In the genomic region with DNA sequence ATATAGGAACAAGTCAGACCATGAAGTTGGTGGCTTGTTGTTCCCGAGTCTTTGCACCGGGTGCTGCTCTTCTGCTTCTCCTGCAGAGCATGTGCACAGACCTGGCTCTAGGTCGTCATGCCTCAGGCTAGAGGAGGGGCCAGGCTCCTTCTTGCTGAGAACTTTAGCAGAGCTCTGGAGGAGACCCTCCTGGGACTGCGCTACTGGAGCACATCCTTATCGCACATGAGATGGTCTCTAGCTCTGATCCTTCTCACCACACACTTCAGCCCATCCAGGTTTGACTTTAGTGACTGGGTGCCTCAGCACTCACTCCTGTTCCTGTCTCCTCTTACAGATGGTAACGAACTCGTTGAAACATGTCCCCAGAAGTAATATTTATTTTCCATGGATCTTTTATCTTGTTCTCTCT, we compare ENCODE assay signal across 16 cellular contexts. TPM values are rescaled to one million over a fixed set of nuclear protein-coding genes. Genes with fewer than 3 reads are reported as not detected.
DNase-seq lines count a peak whose midpoint lies in the region; ATAC-seq and TF ChIP-seq lines count a peak whose summit lies in the region.
"Had no signal": no experiment of that assay in that cellular context is flagged by ENCODE, and none has a peak within 500 bp of the region (broad histone marks: within the 10 kb centered on the region; RNA-seq: fewer than 3 reads in every experiment).

No MANE protein-coding gene starts in this region.

- intact Hi-C loops in upper lobe of right lung (cut with DNase I): no loop called here

- no peak overlapping the region for H3K4me3 ChIP-seq in OCI-LY1 (ENCODE audit: low read depth, low read length, poor library complexity, severe bottlenecking)
- H3K4me3 ChIP-seq in esophagus (ENCODE audit: low read depth in 1 of 2, low read length in 2 of 2): no peak overlapping the region
- no peak overlapping the region for H3K4me3 ChIP-seq in skeletal muscle tissue (ENCODE audit: low read length in 3 of 3)
- no peak overlapping the region for H3K4me3 ChIP-seq in upper lobe of right lung
- H3K4me3 ChIP-seq: dorsolateral prefrontal cortex, lower lobe of right lung, SJSA1, thoracic aorta had no signal

- DNase-seq in T-helper 1 cell: no peak
- DNase-seq in upper lobe of right lung: no peak
- DNase-seq: ACHN; activated CD4-positive, alpha-beta T cell treated with anti-CD3 and anti-CD28 coated beads, Interleukin-2, amount 50 U/mL, for 4 hours; dorsolateral prefrontal cortex; head of caudate nucleus; lower lobe of right lung; NCI-H526 had no signal

- TF ChIP-seq CTCF in OCI-LY1 (IDR thresholded peaks at IDR 0.05; ENCODE audit: low read length): no peak
- no peak for TF ChIP-seq CTCF in upper lobe of right lung (IDR thresholded peaks at IDR 0.05)

- no peaks in the 10 kb centered on the region for H3K9me3 Mint-ChIP-seq in T-helper 1 cell treated with Interleukin-12 subunit alpha and Interleukin-12 subunit beta and Interleukin-4 antibody, amounts not matched to agents 30 μg/mL and 1 μg/mL, for 36 hours

- H3K4me1 ChIP-seq in OCI-LY1 (ENCODE audit: insufficient read depth, low read length, severe bottlenecking) (peaks cover 70% of the 10 kb centered on the region), esophagus (ENCODE audit: control insufficient read depth in 2 of 2, insufficient read depth in 2 of 2, low read length in 1 of 2) (peaks cover 9 to 18% of the 10 kb centered on the region in 2 donors), skeletal muscle tissue (ENCODE audit: control insufficient read depth in 3 of 3, insufficient read depth in 3 of 3, low read length in 3 of 3) (peaks cover 50 to 59% (median 57%) of the 10 kb centered on the region in 3 donors), upper lobe of right lung (peaks cover 72% of the 10 kb centered on the region)

- H3K36me3 ChIP-seq in OCI-LY1 (ENCODE audit: insufficient read depth, low read length) (peaks cover 17% of the 10 kb centered on the region; the same call in 1 of the 2 replicates), esophagus (ENCODE audit: control insufficient read depth in 2 of 2, insufficient read depth in 2 of 2, low read length in 1 of 2) (no peaks in the 10 kb centered on the region), skeletal muscle tissue (ENCODE audit: control insufficient read depth in 3 of 3, insufficient read depth in 3 of 3, low read length in 3 of 3) (no peaks in the 10 kb centered on the region), upper lobe of right lung (no peaks in the 10 kb centered on the region)
- H3K36me3 ChIP-seq: lower lobe of right lung, SJSA1, thoracic aorta had no signal

- WGBS in esophagus, 2 donors: 48 to 62% methylated on average over 7 of the region's 7 CpGs

- H3K4me2 ChIP-seq in OCI-LY1 (ENCODE audit: low read length): no peak overlapping the region; the same call in 1 of the 2 replicates

- no peak overlapping the region for H3K4me3 Mint-ChIP-seq in T-helper 1 cell treated with Interleukin-12 subunit alpha and Interleukin-12 subunit beta and Interleukin-4 antibody, amounts not matched to agents 30 μg/mL and 1 μg/mL, for 36 hours

- H3K27ac ChIP-seq in OCI-LY1 (ENCODE audit: low read depth, low read length, poor library complexity, severe bottlenecking): peak overlapping the region; percentile 71
- peak overlapping the region; percentile 78 to 95 for H3K27ac ChIP-seq in esophagus (ENCODE audit: low read depth in 2 of 2, low read length in 1 of 2)
- H3K27ac ChIP-seq in skeletal muscle tissue (ENCODE audit: low read depth, low read length): peak overlapping the region; percentile 92
- no peak overlapping the region for H3K27ac ChIP-seq in upper lobe of right lung

- H2AFZ ChIP-seq in OCI-LY1 (ENCODE audit: low read length): no peak overlapping the region

- H3K79me2 ChIP-seq in OCI-LY1 (ENCODE audit: insufficient read depth, low read length): peaks cover 100% of the 10 kb centered on the region

- no peaks in the 10 kb centered on the region for H3K27me3 Mint-ChIP-seq in T-helper 1 cell treated with Interleukin-12 subunit alpha and Interleukin-12 subunit beta and Interleukin-4 antibody, amounts not matched to agents 30 μg/mL and 1 μg/mL, for 36 hours (ENCODE audit: low read depth)

- H3K27me3 ChIP-seq in OCI-LY1 (ENCODE audit: insufficient read depth, low read length): no peaks in the 10 kb centered on the region
- H3K27me3 ChIP-seq in esophagus (ENCODE audit: control insufficient read depth in 1 of 2, insufficient read depth in 2 of 2, low read length in 2 of 2): no peaks in the 10 kb centered on the region
- H3K27me3 ChIP-seq in skeletal muscle tissue (ENCODE audit: control insufficient read depth in 3 of 3, insufficient read depth in 3 of 3, low read length in 3 of 3): no peaks in the 10 kb centered on the region
- no peaks in the 10 kb centered on the region for H3K27me3 ChIP-seq in upper lobe of right lung
- H3K27me3 ChIP-seq: dorsolateral prefrontal cortex, SJSA1 had no signal

- H3K4me1 Mint-ChIP-seq in T-helper 1 cell treated with Interleukin-12 subunit alpha and Interleukin-12 subunit beta and Interleukin-4 antibody, amounts not matched to agents 30 μg/mL and 1 μg/mL, for 36 hours (ENCODE audit: low read depth): peaks cover 47% of the 10 kb centered on the region

- no peak for ATAC-seq in upper lobe of right lung
- ATAC-seq in GM21723 (IDR thresholded peaks at IDR 0.05; ENCODE audit: unreplicated experiment): no peak
- ATAC-seq in HG03520 (IDR thresholded peaks at IDR 0.05; ENCODE audit: unreplicated experiment): no peak
- ATAC-seq: lower lobe of right lung had no signal

- H3K9me2 ChIP-seq in OCI-LY1 (ENCODE audit: low read depth, low read length): no peaks in the 10 kb centered on the region

- H3K9ac ChIP-seq in OCI-LY1 (ENCODE audit: low read length) (no peak overlapping the region), skeletal muscle tissue (ENCODE audit: low read depth in 1 of 3, low read length in 3 of 3) (no peak overlapping the region)

- H3K36me3 Mint-ChIP-seq in T-helper 1 cell treated with Interleukin-12 subunit alpha and Interleukin-12 subunit beta and Interleukin-4 antibody, amounts not matched to agents 30 μg/mL and 1 μg/mL, for 36 hours (ENCODE audit: low read depth): peaks cover 5% of the 10 kb centered on the region

- H3F3A ChIP-seq in OCI-LY1 (ENCODE audit: insufficient read depth, low read length): no peaks in the 10 kb centered on the region

- H3K9me3 ChIP-seq in OCI-LY1 (ENCODE audit: low read length): no peaks in the 10 kb centered on the region
- no peaks in the 10 kb centered on the region for H3K9me3 ChIP-seq in esophagus (ENCODE audit: control insufficient read depth in 2 of 2, insufficient read depth in 1 of 2, low read depth in 1 of 2, low read length in 1 of 2)
- H3K9me3 ChIP-seq in skeletal muscle tissue (ENCODE audit: control insufficient read depth in 3 of 3, low read length in 3 of 3): no peaks in the 10 kb centered on the region
- H3K9me3 ChIP-seq in upper lobe of right lung: no peaks in the 10 kb centered on the region
- H3K9me3 ChIP-seq: lower lobe of right lung, SJSA1, thoracic aorta had no signal

- H4K20me1 ChIP-seq in OCI-LY1 (ENCODE audit: insufficient read depth, low read length): 0 out of 2 replicates have a peak, but pooled peaks cover 3% of the 10 kb centered on the region

- H3K27ac Mint-ChIP-seq in T-helper 1 cell treated with Interleukin-12 subunit alpha and Interleukin-12 subunit beta and Interleukin-4 antibody, amounts not matched to agents 30 μg/mL and 1 μg/mL, for 36 hours: peak overlapping the region; percentile 38

RNA-seq across cellular contexts. Expression of gene FOXK2, which starts 14.9 kb away (rescaled TPM):
- 10 to 100 TPM; 15.9 to 20.5 TPM for polyA plus RNA-seq in esophagus
- total RNA-seq in skeletal muscle tissue (27.7 TPM), upper lobe of right lung (62.4 TPM)
